ENCODE assay signal across 26 cellular contexts in genomic region chr13:108349269-108349668, GRCh38.
"Had no signal": no experiment of that assay in that cellular context is flagged by ENCODE, and none has a peak within 500 bp of the region (broad histone marks: within the 10 kb centered on the region; RNA-seq: fewer than 3 reads in every experiment).

No MANE protein-coding gene starts in this region.

- FAIRE-seq: urothelium cell line had no signal

- H3K27ac ChIP-seq: stomach, suprapubic skin, thoracic aorta, thyroid gland, tibial artery, tibial nerve, transverse colon, upper lobe of left lung, upper lobe of right lung, uterus, vagina had no signal

- H3K27me3 ChIP-seq: suprapubic skin, thyroid gland, tibial artery, tibial nerve, transverse colon, upper lobe of left lung, upper lobe of right lung, uterus, vagina had no signal

- H3K4me3 ChIP-seq: stomach, suprapubic skin, thoracic aorta, thyroid gland, tibial artery, tibial nerve, transverse colon, upper lobe of left lung, upper lobe of right lung, uterus, vagina had no signal

- H3K36me3 ChIP-seq: stomach, suprapubic skin, thoracic aorta, thyroid gland, tibial artery, tibial nerve, transverse colon, upper lobe of left lung, upper lobe of right lung, uterus, vagina had no signal

- H3K9me3 ChIP-seq: stomach, suprapubic skin, thoracic aorta, thyroid gland, tibial artery, tibial nerve, transverse colon, upper lobe of left lung, upper lobe of right lung, uterus, vagina had no signal

- H3K4me1 ChIP-seq: stomach, suprapubic skin, thyroid gland, transverse colon, upper lobe of left lung, upper lobe of right lung, uterus, vagina had no signal

- ATAC-seq: stimulated activated effector memory CD8-positive, alpha-beta T cell treated with anti-CD3 and anti-CD28 coated beads, Interleukin-12 subunit alpha, Interleukin-12 subunit beta, amount 100 ng/mL, for 72 hours; stimulated activated memory B cell treated with anti-CD40 and anti-IgM and Interleukin-4, amounts not matched to agents 10 μg/mL and 1 μg/mL and 100 μg/mL, for 72 hours; stimulated activated naive B cell treated with anti-CD40 and anti-IgM and Interleukin-4, amounts not matched to agents 10 μg/mL and 1 μg/mL and 100 μg/mL, for 72 hours; stimulated activated naive CD8-positive, alpha-beta T cell treated with anti-CD3 and anti-CD28 coated beads, Interleukin-15, amount 100 ng/mL, for 72 hours; stimulated activated naive CD8-positive, alpha-beta T cell treated with anti-CD3 and anti-CD28 coated beads, Interleukin-15, Interleukin-2, amounts not matched to agents 100 U/mL and 50 U/mL, for 24 hours; upper lobe of right lung had no signal

- DNase-seq: stimulated activated CD4-positive, alpha-beta T cell treated with anti-CD3 and anti-CD28 coated beads, Interleukin-2, amount 100 ng/mL, for 48 hours; stimulated activated CD4-positive, alpha-beta T cell treated with anti-CD3 and anti-CD28 coated beads, Interleukin-4, amount 100 ng/mL, for 1 hour; stimulated activated CD4-positive, alpha-beta T cell treated with anti-CD3 and anti-CD28 coated beads, Interleukin-4, amount 100 ng/mL, for 24 hours; stimulated activated CD4-positive, alpha-beta T cell treated with anti-CD3 and anti-CD28 coated beads, Interleukin-4, amount 100 ng/mL, for 4 hours; stimulated activated CD8-positive, alpha-beta memory T cell treated with anti-CD3 and anti-CD28 coated beads, Interleukin-4, amount 100 ng/mL, for 48 hours; stimulated activated naive B cell treated with anti-CD40 and anti-IgM and Interleukin-4, amounts not matched to agents 10 μg/mL and 1 μg/mL and 100 μg/mL, for 72 hours; stimulated activated naive CD4-positive, alpha-beta T cell; stimulated activated naive CD4-positive, alpha-beta T cell treated with Interleukin-2 at 50 U/mL for 16 hours; stimulated activated naive CD8-positive, alpha-beta T cell treated with anti-CD3 and anti-CD28 coated beads, Interleukin-15, amount 100 ng/mL, for 72 hours; stimulated activated naive CD8-positive, alpha-beta T cell treated with anti-CD3 and anti-CD28 coated beads, Interleukin-15, Interleukin-2, amounts not matched to agents 100 U/mL and 50 U/mL, for 24 hours; stomach; substantia nigra; thyroid gland; tibial artery; transverse colon; trophoblast cell; upper lobe of left lung; upper lobe of right lung; uterus had no signal
